ENCODE assay signal across 1 cellular context in genomic region chr22:36856121-36856791, GRCh38.
TF ChIP-seq lines count a peak whose summit lies in the region.

No MANE protein-coding gene starts in this region.

TF ChIP-seq in H1, 55 proteins besides CTCF, POLR2A, EP300 and RAD21 (continued from another document):
- TF ChIP-seq RNF2 (IDR thresholded peaks at IDR 0.05; ENCODE audit: borderline replicate concordance, low read depth, low read length, missing control alignments, poor library complexity, severe bottlenecking) (no peak), HDAC6 (IDR thresholded peaks at IDR 0.05; ENCODE audit: low read depth, low read length) (no peak), KDM1A (IDR thresholded peaks at IDR 0.05; ENCODE audit: borderline replicate concordance, low read length) (peak; percentile 65; the same call in 1 of the 2 replicates), RXRA (IDR thresholded peaks at IDR 0.05; ENCODE audit: insufficient read depth, low read depth, low read length) (0 out of 2 replicates have a peak, but pooled peaks have one; percentile 49), MAX (IDR thresholded peaks at IDR 0.05) (no peak; the same call in 1 of the 2 replicates), TCF12 (IDR thresholded peaks at IDR 0.05; ENCODE audit: low read depth, low read length) (peak; percentile 79; the same call in 1 of the 2 replicates), USF2 (IDR thresholded peaks at IDR 0.05; ENCODE audit: low read length) (no peak), CREB1 (IDR thresholded peaks at IDR 0.05) (peak; percentile 73), SAP30 (IDR thresholded peaks at IDR 0.05; ENCODE audit: insufficient read depth, insufficient replicate concordance, low read length) (no peak), CBX8 (IDR thresholded peaks at IDR 0.05; ENCODE audit: borderline replicate concordance, low read depth, low read length) (no peak), RFX5 (IDR thresholded peaks at IDR 0.05; ENCODE audit: borderline replicate concordance, low read depth, low read length) (no peak), CEBPB (IDR thresholded peaks at IDR 0.05; ENCODE audit: low read depth, low read length) (no peak), JUN (IDR thresholded peaks at IDR 0.05; ENCODE audit: low read depth, low read length) (no peak), SP1 (IDR thresholded peaks at IDR 0.05; ENCODE audit: low read depth, low read length) (no peak), POU5F1 (IDR thresholded peaks at IDR 0.05; ENCODE audit: low read depth, low read length) (no peak), KDM5A (IDR thresholded peaks at IDR 0.05; ENCODE audit: low read length) (no peak), NANOG (IDR thresholded peaks at IDR 0.05; ENCODE audit: insufficient read depth, low read depth, low read length, poor library complexity, severe bottlenecking) (no peak), JUND (IDR thresholded peaks at IDR 0.05; ENCODE audit: low read length) (peak; percentile 75), CHD1 (IDR thresholded peaks at IDR 0.05; ENCODE audit: low read depth, low read length) (no peak), RBBP5 (IDR thresholded peaks at IDR 0.05; ENCODE audit: borderline replicate concordance, low read depth, low read length) (no peak), E2F6 (IDR thresholded peaks at IDR 0.05) (no peak), POLR2AphosphoS5 (IDR thresholded peaks at IDR 0.05; ENCODE audit: low read depth, low read length) (no peak), GTF2F1 (IDR thresholded peaks at IDR 0.05; ENCODE audit: borderline replicate concordance, low read depth, low read length) (no peak), SUZ12 (IDR thresholded peaks at IDR 0.05; ENCODE audit: low read length) (no peak), KDM4A (IDR thresholded peaks at IDR 0.05; ENCODE audit: low read depth, low read length, severe bottlenecking) (no peak), TAF7 (optimal IDR thresholded peaks at IDR 0.05; ENCODE audit: borderline replicate concordance, low read depth, low read length) (peak; percentile 96), HDAC2 (IDR thresholded peaks at IDR 0.05; ENCODE audit: borderline replicate concordance in 1 of 2, low read depth in 2 of 2, low read length in 2 of 2) (no peak), SP2 (IDR thresholded peaks at IDR 0.05; ENCODE audit: low read length) (no peak), ASH2L (IDR thresholded peaks at IDR 0.05; ENCODE audit: low read length) (no peak), CHD7 (IDR thresholded peaks at IDR 0.05; ENCODE audit: insufficient replicate concordance, low read length) (no peak), SIX5 (IDR thresholded peaks at IDR 0.05; ENCODE audit: low read depth, low read length) (no peak), BCL11A (IDR thresholded peaks at IDR 0.05; ENCODE audit: low read depth in 2 of 2, low read length in 2 of 2) (no peak), EZH2 (IDR thresholded peaks at IDR 0.05; ENCODE audit: low read depth, low read length, severe bottlenecking) (no peak), BRCA1 (IDR thresholded peaks at IDR 0.05; ENCODE audit: low read depth, low read length) (no peak), NRF1 (IDR thresholded peaks at IDR 0.05; ENCODE audit: low read depth, low read length) (no peak), SIRT6 (IDR thresholded peaks at IDR 0.05; ENCODE audit: low read length) (no peak), FOSL1 (IDR thresholded peaks at IDR 0.05; ENCODE audit: insufficient read depth, low read depth, low read length) (no peak), TEAD4 (IDR thresholded peaks at IDR 0.05; ENCODE audit: low read depth, low read length) (0 out of 2 replicates have a peak, but pooled peaks have one; percentile 39), EGR1 (IDR thresholded peaks at IDR 0.05; ENCODE audit: borderline replicate concordance, low read depth, low read length) (no peak), ATF2 (IDR thresholded peaks at IDR 0.05; ENCODE audit: low read length) (no peak), SP4 (IDR thresholded peaks at IDR 0.05; ENCODE audit: low read length) (no peak), ATF3 (IDR thresholded peaks at IDR 0.05; ENCODE audit: insufficient read depth, low read depth, low read length) (peak; percentile 86), CHD2 (IDR thresholded peaks at IDR 0.05; ENCODE audit: low read length) (peak; percentile 38; the same call in 1 of the 2 replicates), GABPA (IDR thresholded peaks at IDR 0.05; ENCODE audit: borderline replicate concordance, insufficient read depth, low read length) (peak; percentile 64; the same call in 1 of the 2 replicates), CTBP2 (IDR thresholded peaks at IDR 0.05; ENCODE audit: borderline replicate concordance, insufficient read depth, insufficient read length, low read length) (no peak), YY1 (IDR thresholded peaks at IDR 0.05; ENCODE audit: low read depth, low read length) (peak; percentile 69; the same call in 1 of the 2 replicates), TAF1 (IDR thresholded peaks at IDR 0.05; ENCODE audit: low read depth, low read length) (no peak), SRF (IDR thresholded peaks at IDR 0.05; ENCODE audit: low read depth, low read length) (no peak), SIN3A (conservative IDR thresholded peaks at IDR 0.05 in 1 of 2, IDR thresholded peaks at IDR 0.05 in 1 of 2; ENCODE audit: low read depth in 1 of 2, low read length in 2 of 2) (peak in 1 of 2 experiments; percentile 69; a peak in 1 of 4 replicates)
